Comparison of ENCODE assay signal across 11 cellular contexts in the genomic region with DNA sequence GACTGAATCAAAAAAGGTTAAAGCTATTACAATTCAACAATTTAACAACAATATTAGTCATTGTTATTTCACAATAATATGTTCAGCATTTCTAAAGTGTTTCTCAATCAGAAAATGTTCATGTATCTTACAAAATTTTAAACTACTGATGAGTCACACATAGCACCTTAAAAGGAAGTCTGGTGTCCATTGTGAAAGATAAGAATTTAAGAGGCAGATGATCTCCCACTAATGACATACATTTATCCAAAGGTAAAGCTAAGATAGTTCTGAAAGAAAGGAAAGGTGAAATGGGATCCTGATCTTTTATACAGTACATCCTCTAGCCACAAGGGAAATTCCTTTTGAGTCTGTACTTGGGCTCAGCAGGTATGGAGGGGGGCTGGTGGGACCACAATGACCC.
DNase-seq lines count a peak whose midpoint lies in the region; ATAC-seq and TF ChIP-seq lines count a peak whose summit lies in the region.
"Had no signal": no experiment of that assay in that cellular context is flagged by ENCODE, and none has a peak within 500 bp of the region (broad histone marks: within the 10 kb centered on the region; RNA-seq: fewer than 3 reads in every experiment).

No MANE protein-coding gene starts in this region.

- H3K4me1 Mint-ChIP-seq in natural killer cell = peaks cover 63 to 72% of the 10 kb centered on the region in 2 donors

- no peaks in the 10 kb centered on the region for H3K27me3 Mint-ChIP-seq in natural killer cell (ENCODE audit: low read depth in 2 of 2)
- H3K27me3 Mint-ChIP-seq: IgD-negative memory B cell; stimulated activated naive CD8-positive, alpha-beta T cell treated with anti-CD3 and anti-CD28 coated beads, Interleukin-15, amount 100 ng/mL, for 72 hours had no signal

- H3K27ac ChIP-seq in coronary artery = peak overlapping the region; percentile 62 to 84

- no peaks in the 10 kb centered on the region for H3K9me3 Mint-ChIP-seq in natural killer cell
- H3K9me3 Mint-ChIP-seq: IgD-negative memory B cell; stimulated activated naive CD8-positive, alpha-beta T cell treated with anti-CD3 and anti-CD28 coated beads, Interleukin-15, amount 100 ng/mL, for 72 hours had no signal

- no peak overlapping the region for H3K4me3 Mint-ChIP-seq in natural killer cell
- H3K4me3 Mint-ChIP-seq: IgD-negative memory B cell; stimulated activated naive CD8-positive, alpha-beta T cell treated with anti-CD3 and anti-CD28 coated beads, Interleukin-15, amount 100 ng/mL, for 72 hours had no signal

- TF ChIP-seq CTCF in NB4 (IDR thresholded peaks at IDR 0.05; ENCODE audit: low read depth, low read length) (no peak), coronary artery (IDR thresholded peaks at IDR 0.05) (no peak), natural killer cell (IDR thresholded peaks at IDR 0.05) (no peak)

- peak overlapping the region; percentile 65 to 81 for H3K27ac Mint-ChIP-seq in natural killer cell

- no peak for TF ChIP-seq POLR2A in NB4 (IDR thresholded peaks at IDR 0.05; ENCODE audit: extremely low read depth, insufficient read length)

- peak; percentile 20 to 60 (median 32) for ATAC-seq in natural killer cell
- ATAC-seq in HG03025 (IDR thresholded peaks at IDR 0.05; ENCODE audit: low FRiP score, unreplicated experiment) = no peak
- ATAC-seq: stimulated activated naive CD8-positive, alpha-beta T cell treated with anti-CD3 and anti-CD28 coated beads, Interleukin-15, amount 100 ng/mL, for 72 hours had no signal

- H3K36me3 Mint-ChIP-seq in natural killer cell = no peaks in the 10 kb centered on the region

- H3K4me3 ChIP-seq in NB4 (ENCODE audit: low read depth, low read length) (no peak overlapping the region), coronary artery (no peak overlapping the region)

- DNase-seq in AG20443 (ENCODE audit: low spot score) = peak; percentile 66
- peak; percentile 87 for DNase-seq in NB4 (ENCODE audit: low read depth)
- DNase-seq in coronary artery (ENCODE audit: low spot score) = no peak
- DNase-seq in natural killer cell = no peak
- no peak for DNase-seq in NCI-H187 (lab: John Stamatoyannopoulos, UW)
- DNase-seq in stimulated activated CD8-positive, alpha-beta memory T cell treated with anti-CD3 and anti-CD28 coated beads, Interleukin-4, amount 100 ng/mL, for 48 hours = no peak
- no peak for DNase-seq in NCI-H2081 treated with DMSO at 0.1 percent for 48 hours (lab: John Stamatoyannopoulos, UW)
- DNase-seq: DMS153; stimulated activated naive CD8-positive, alpha-beta T cell treated with anti-CD3 and anti-CD28 coated beads, Interleukin-15, amount 100 ng/mL, for 72 hours had no signal

- intact Hi-C loops in natural killer cell (cut with micrococcal nuclease) = no loop called here

Comparison
In these comparisons a context has a peak if more than half of its experiments do, and no peak if none do; other contexts are left out.
1. DNase-seq: peak in AG20443 (single experiment) and NB4 (single experiment); none in coronary artery (single experiment), natural killer cell (single experiment), NCI-H187 (0 of 2), stimulated activated CD8-positive, alpha-beta memory T cell treated with anti-CD3 and anti-CD28 coated beads, Interleukin-4, amount 100 ng/mL, for 48 hours (single experiment) and NCI-H2081 treated with DMSO at 0.1 percent for 48 hours (single experiment).